25 cellular contexts compared by ENCODE assay signal in the genomic region with DNA sequence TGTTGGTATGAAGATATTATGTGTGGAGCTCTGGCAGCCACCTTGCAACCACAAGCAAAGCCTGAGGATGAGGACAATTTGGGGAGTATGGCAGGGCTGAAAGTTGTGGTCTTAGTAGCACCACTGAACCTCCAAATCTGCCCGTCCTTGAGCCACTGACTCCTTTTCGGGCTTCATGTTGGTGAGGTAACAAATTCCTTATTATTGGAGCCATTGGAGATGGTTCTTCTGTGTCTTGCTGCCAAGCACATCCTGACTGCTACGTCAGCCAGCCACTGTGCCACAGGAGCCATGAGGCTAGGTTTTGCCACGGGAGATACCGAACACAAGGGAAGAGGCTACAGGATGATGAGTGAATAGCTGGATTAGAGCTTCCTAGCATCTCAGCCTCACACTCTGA.
"Had no signal": no experiment of that assay in that cellular context is flagged by ENCODE, and none has a peak within 500 bp of the region (broad histone marks: within the 10 kb centered on the region; RNA-seq: fewer than 3 reads in every experiment).

No MANE protein-coding gene starts in this region.

- H3K4me3 ChIP-seq: coronary artery, gastrocnemius medialis, hepatocyte, left lung, ovary, psoas muscle, stomach, thyroid gland, uterus had no signal

- H3K4me1 ChIP-seq: gastrocnemius medialis, left lung, psoas muscle, stomach, uterus had no signal

- H3K4me2 ChIP-seq: hepatocyte had no signal

- FAIRE-seq: islet of Langerhans, small intestine had no signal

- H3K27ac ChIP-seq: coronary artery, gastrocnemius medialis, hepatocyte, left lung, ovary, psoas muscle, stomach, thyroid gland, uterus had no signal

- H3K79me2 ChIP-seq: hepatocyte had no signal

- H2AFZ ChIP-seq: hepatocyte had no signal

- H3K36me3 ChIP-seq: gastrocnemius medialis, left lung, ovary, stomach, thyroid gland, uterus had no signal

- ATAC-seq: gastrocnemius medialis; left cardiac atrium; left lung; naive thymus-derived CD8-positive, alpha-beta T cell; psoas muscle; right cardiac atrium; stimulated activated effector memory CD8-positive, alpha-beta T cell treated with anti-CD3 and anti-CD28 coated beads, Interleukin-12 subunit alpha, Interleukin-12 subunit beta, amount 100 ng/mL, for 72 hours had no signal

- H3K9me3 ChIP-seq: gastrocnemius medialis, left lung, ovary, psoas muscle, stomach, thyroid gland, uterus had no signal

- DNase-seq: central memory CD4-positive, alpha-beta T cell; dermis blood vessel endothelial cell; foreskin fibroblast; gastrocnemius medialis; head of caudate nucleus; left cardiac atrium; left lung; mesendoderm; naive thymus-derived CD8-positive, alpha-beta T cell; nephron progenitor cell; nucleus accumbens; ovary; psoas muscle; right cardiac atrium; small intestine; stimulated activated CD4-positive, alpha-beta T cell treated with anti-CD3 and anti-CD28 coated beads, Interleukin-2, amount 100 ng/mL, for 24 hours; stimulated activated CD4-positive, alpha-beta T cell treated with anti-CD3 and anti-CD28 coated beads, Interleukin-4, amount 100 ng/mL, for 24 hours; stimulated activated naive CD4-positive, alpha-beta T cell treated with Interleukin-2 at 50 U/mL for 16 hours; stomach; thyroid gland; uterus had no signal

- H3K27me3 ChIP-seq: ovary, thyroid gland, uterus had no signal
